ENCODE assay signal across 11 cellular contexts in genomic region chr1:28139033-28139712, GRCh38. TPM values are rescaled to one million over a fixed set of nuclear protein-coding genes. Genes with fewer than 3 reads are reported as not detected.
DNase-seq lines count a peak whose midpoint lies in the region; ATAC-seq and TF ChIP-seq lines count a peak whose summit lies in the region.
"Had no signal": no experiment of that assay in that cellular context is flagged by ENCODE, and none has a peak within 500 bp of the region (broad histone marks: within the 10 kb centered on the region; RNA-seq: fewer than 3 reads in every experiment).

No MANE protein-coding gene starts in this region.

- H3K14ac ChIP-seq in IMR-90 (replicated peaks; ENCODE audit: low read depth, low read length) (no peak overlapping the region), mesenchymal stem cell (ENCODE audit: low read length in 2 of 2) (no peak overlapping the region)

- no peak for TF ChIP-seq POLR2A in IMR-90 (IDR thresholded peaks at IDR 0.05; ENCODE audit: low read depth, low read length)

- ATAC-seq in IMR-90 (ENCODE audit: low read depth) (peak; percentile 74), HG02852 (IDR thresholded peaks at IDR 0.05; ENCODE audit: unreplicated experiment) (no peak)

- H2AK5ac ChIP-seq in IMR-90 (ENCODE audit: low read depth, low read length), result no peak overlapping the region
- no peak overlapping the region for H2AK5ac ChIP-seq in mesenchymal stem cell (ENCODE audit: low read length, severe bottlenecking)

- H3K27ac ChIP-seq in BLaER1 treated with 17β-estradiol and CSF1 and Interleukin-3, amounts not matched to agents 10 nM and 100 nM, result peak overlapping the region in 9 of 11 experiments; percentile 39 to 92 (median 73); a peak in 17 of 22 replicates
- H3K27ac ChIP-seq in IMR-90 (ENCODE audit: insufficient read depth, low read length), result no peak overlapping the region
- no peak overlapping the region for H3K27ac ChIP-seq in mesenchymal stem cell (ENCODE audit: low read length, poor library complexity, severe bottlenecking)

- no CpG with 5 or more reads among the region's 7 CpGs for WGBS in IMR-90 (ENCODE audit: extremely low coverage in 2 of 2, insufficient read length in 1 of 2), 2 experiments
- WGBS in mesenchymal stem cell, result 94% methylated on average over 6 of the region's 7 CpGs

- H2BK12ac ChIP-seq in mesenchymal stem cell (ENCODE audit: low read length in 2 of 2), result no peak overlapping the region

- DNase-seq in IMR-90, result peak; percentile 88
- DNase-seq in astrocyte of the hippocampus (ENCODE audit: low read depth, low spot score), result peak; percentile 10
- DNase-seq in mesenchymal stem cell, result peak; percentile 72
- no peak for DNase-seq in NCI-H774 (lab: John Stamatoyannopoulos, UW)
- no peak for DNase-seq in H7
- DNase-seq in NCI-H345 (lab: John Stamatoyannopoulos, UW), result no peak
- DNase-seq: activated T-cell treated with anti-CD3 and anti-CD28 coated beads for 4 hours, DMS53, T1000 had no signal

- peaks cover 12% of the 10 kb centered on the region for H3K9me1 ChIP-seq in IMR-90 (ENCODE audit: insufficient read depth, low read length)

- H3K56ac ChIP-seq in IMR-90 (ENCODE audit: extremely low read depth, insufficient read depth, low read length), result no peak overlapping the region

- H3K79me1 ChIP-seq in IMR-90 (ENCODE audit: low read depth in 1 of 2, low read length in 2 of 2) (no peaks in the 10 kb centered on the region), mesenchymal stem cell (replicated peaks; ENCODE audit: low read length, poor library complexity, severe bottlenecking) (no peaks in the 10 kb centered on the region)

- H3K9me3 ChIP-seq in BLaER1 treated with 17β-estradiol and CSF1 and Interleukin-3, amounts not matched to agents 10 nM and 100 nM (replicated peaks in 1 of 11), result peaks cover 3 to 11% (median 8%) of the 10 kb centered on the region in 11 experiments; a peak in 19 of 22 replicates
- H3K9me3 ChIP-seq in IMR-90 (ENCODE audit: control insufficient read depth, insufficient read depth, low read length), result no peaks in the 10 kb centered on the region; the same call in 1 of the 2 replicates
- H3K9me3 ChIP-seq in mesenchymal stem cell (ENCODE audit: control insufficient read depth, low read length), result no peaks in the 10 kb centered on the region

- H4K8ac ChIP-seq in IMR-90 (ENCODE audit: low read depth in 2 of 2, low read length in 2 of 2), result no peak overlapping the region
- no peak overlapping the region for H4K8ac ChIP-seq in mesenchymal stem cell (ENCODE audit: low read length)

- no peak overlapping the region for H4K5ac ChIP-seq in IMR-90 (ENCODE audit: low read depth, low read length)

- no peak overlapping the region for H2BK20ac ChIP-seq in IMR-90 (ENCODE audit: low read depth, low read length)

- TF ChIP-seq CTCF in IMR-90 (conservative IDR thresholded peaks at IDR 0.05; ENCODE audit: low read depth, low read length), result no peak

- no peak overlapping the region for H2AFZ ChIP-seq in IMR-90 (replicated peaks; ENCODE audit: low read length, poor library complexity)
- H2AFZ ChIP-seq in mesenchymal stem cell (ENCODE audit: low read depth, low read length), result no peak overlapping the region

- intact Hi-C loops in IMR-90 (cut with micrococcal nuclease), result no loop called here

- H3K4me2 ChIP-seq in BLaER1 treated with 17β-estradiol and CSF1 and Interleukin-3, amounts not matched to agents 10 nM and 100 nM, result peak overlapping the region; percentile 20 to 74 (median 66); a peak in 20 of 22 replicates
- H3K4me2 ChIP-seq in IMR-90 (ENCODE audit: low read depth, low read length), result no peak overlapping the region
- no peak overlapping the region for H3K4me2 ChIP-seq in mesenchymal stem cell (ENCODE audit: low read length, poor library complexity, severe bottlenecking)

- peaks cover 27 to 98% (median 64%) of the 10 kb centered on the region in 10 experiments for H3K4me1 ChIP-seq in BLaER1 treated with 17β-estradiol and CSF1 and Interleukin-3, amounts not matched to agents 10 nM and 100 nM
- H3K4me1 ChIP-seq in IMR-90 (ENCODE audit: control insufficient read depth, insufficient read depth, low read length) (peaks cover 3% of the 10 kb centered on the region; the same call in 1 of the 2 replicates), mesenchymal stem cell (ENCODE audit: control insufficient read depth, insufficient read depth, low read depth, low read length) (peaks cover 5% of the 10 kb centered on the region)

- CTCF ChIA-PET in IMR-90 (lab: Yijun Ruan, JAX), result no interaction called here

- POLR2A ChIA-PET in IMR-90 (lab: Charles Lee; ENCODE audit: unreplicated experiment), result no interaction called here

- H3K23ac ChIP-seq in IMR-90 (ENCODE audit: low read depth, low read length) (no peak overlapping the region), mesenchymal stem cell (ENCODE audit: low read length in 2 of 2) (no peak overlapping the region)

- H2BK5ac ChIP-seq in IMR-90 (ENCODE audit: low read depth, low read length, poor library complexity, severe bottlenecking), result no peak overlapping the region
- H2BK5ac ChIP-seq in mesenchymal stem cell (ENCODE audit: low read depth, low read length, poor library complexity, severe bottlenecking), result no peak overlapping the region

- no peak overlapping the region for H3K4me3 ChIP-seq in BLaER1 treated with 17β-estradiol and CSF1 and Interleukin-3, amounts not matched to agents 10 nM and 100 nM
- H3K4me3 ChIP-seq in IMR-90 (ENCODE audit: insufficient read depth, low read depth, low read length) (no peak overlapping the region), mesenchymal stem cell (ENCODE audit: insufficient read depth in 1 of 2, low read depth in 1 of 2, low read length in 2 of 2) (no peak overlapping the region), H7 (ENCODE audit: insufficient read depth, low read depth, low read length) (no peak overlapping the region)

- no peak overlapping the region for H3K18ac ChIP-seq in IMR-90 (ENCODE audit: low read depth, low read length)
- no peak overlapping the region for H3K18ac ChIP-seq in mesenchymal stem cell (ENCODE audit: low read depth in 1 of 2, low read length in 2 of 2)

- in situ Hi-C loops in IMR-90 (cut with MboI; ENCODE audit: low sequenced_read_pairs), result no loop called here

- H3K9ac ChIP-seq in BLaER1 treated with 17β-estradiol and CSF1 and Interleukin-3, amounts not matched to agents 10 nM and 100 nM, result peak overlapping the region in 5 of 11 experiments; percentile 56 to 74 (median 68); a peak in 12 of 22 replicates
- H3K9ac ChIP-seq in IMR-90 (ENCODE audit: low read depth, low read length) (no peak overlapping the region), mesenchymal stem cell (ENCODE audit: low read length) (no peak overlapping the region)

- H3K36me3 ChIP-seq in BLaER1 treated with 17β-estradiol and CSF1 and Interleukin-3, amounts not matched to agents 10 nM and 100 nM, result no peaks in the 10 kb centered on the region
- H3K36me3 ChIP-seq in IMR-90 (ENCODE audit: control insufficient read depth, insufficient read depth, low read length) (no peaks in the 10 kb centered on the region), mesenchymal stem cell (ENCODE audit: control insufficient read depth in 1 of 2, insufficient read depth in 2 of 2, low read depth in 1 of 2, low read length in 2 of 2) (no peaks in the 10 kb centered on the region), H7 (replicated peaks; ENCODE audit: control insufficient read depth, insufficient read depth, low read length) (no peaks in the 10 kb centered on the region)

- H4K20me1 ChIP-seq in BLaER1 treated with 17β-estradiol and CSF1 and Interleukin-3, amounts not matched to agents 10 nM and 100 nM, result no peaks in the 10 kb centered on the region
- H4K20me1 ChIP-seq in IMR-90 (ENCODE audit: insufficient read depth, low read length), result no peaks in the 10 kb centered on the region

- no peak overlapping the region for H2AK9ac ChIP-seq in IMR-90 (replicated peaks; ENCODE audit: low read depth, low read length, poor library complexity)

- no peak for TF ChIP-seq RAD21 in IMR-90 (IDR thresholded peaks at IDR 0.05; ENCODE audit: low read length)

- no TSS peak for BruUV-seq in IMR-90 (replicated peaks; lab: Mats Ljungman, UMichigan)

- H4K91ac ChIP-seq in IMR-90 (ENCODE audit: insufficient read depth, low read depth, low read length), result no peak overlapping the region
- H4K91ac ChIP-seq in mesenchymal stem cell (ENCODE audit: low read length), result no peak overlapping the region

- dilution Hi-C loops in IMR-90 (cut with HindIII; ENCODE audit: low sequenced_read_pairs, unreplicated experiment), result no loop called here

- H2BK15ac ChIP-seq in IMR-90 (ENCODE audit: low read depth, low read length), result no peak overlapping the region
- no peak overlapping the region for H2BK15ac ChIP-seq in mesenchymal stem cell (ENCODE audit: low read depth, poor library complexity, severe bottlenecking)

- H2BK120ac ChIP-seq in IMR-90 (ENCODE audit: low read depth, low read length), result no peak overlapping the region
- H2BK120ac ChIP-seq in mesenchymal stem cell (ENCODE audit: low read depth, low read length), result no peak overlapping the region

- no peaks in the 10 kb centered on the region for H3K27me3 ChIP-seq in BLaER1 treated with 17β-estradiol and CSF1 and Interleukin-3, amounts not matched to agents 10 nM and 100 nM
- H3K27me3 ChIP-seq in IMR-90 (ENCODE audit: control insufficient read depth, insufficient read depth, low read length) (no peaks in the 10 kb centered on the region), mesenchymal stem cell (ENCODE audit: control insufficient read depth in 1 of 2, insufficient read depth in 1 of 2, low read length in 2 of 2) (no peaks in the 10 kb centered on the region), H7 (ENCODE audit: control insufficient read depth, insufficient read depth, low read length) (no peaks in the 10 kb centered on the region)

- H3K4ac ChIP-seq in IMR-90 (ENCODE audit: low read depth, low read length) (no peak overlapping the region), mesenchymal stem cell (ENCODE audit: low read depth in 1 of 2, low read length in 2 of 2) (no peak overlapping the region)

TF ChIP-seq in IMR-90, 13 proteins besides CTCF, POLR2A, EP300 and RAD21 (continues in another document):
- peak; percentile 40 for TF ChIP-seq MAFK (IDR thresholded peaks at IDR 0.05; ENCODE audit: low read depth, low read length)
- peak; percentile 89 for TF ChIP-seq CEBPB (IDR thresholded peaks at IDR 0.05; ENCODE audit: low read depth, low read length)
- no peak for TF ChIP-seq MAZ (IDR thresholded peaks at IDR 0.05; ENCODE audit: borderline replicate concordance, low read depth, low read length)

RNA-seq across cellular contexts. Expression of gene PTAFR, which starts 37.3 kb away (rescaled TPM):
- total RNA-seq in IMR-90 (2012; rRNA removed), result under 0.01 and 0.18 TPM in 2 replicates
- polyA plus RNA-seq in IMR-90 (2012; rRNA removed), result 0.17 and 0.30 TPM in 2 replicates
- polyA plus RNA-seq in IMR-90 (2012; cell fraction: cytosol; rRNA removed), result 0.09 and 0.11 TPM in 2 replicates
- polyA plus RNA-seq in IMR-90 (2012; cell fraction: nucleus; rRNA removed; ENCODE audit: low replicate concordance), result 0.06 and 0.16 TPM in 2 replicates
- 0.07 TPM for polyA plus RNA-seq in mesenchymal stem cell (2013, experiment 1 of 2)
- polyA plus RNA-seq in mesenchymal stem cell (2013, experiment 2 of 2), result 0.08 TPM
- total RNA-seq in H7 (2014; rRNA removed; shearing (Covaris generic)), result 0.55 and 0.81 TPM in 2 replicates

RNA-seq across cellular contexts. Expression of gene EYA3, which starts 50.8 kb away (rescaled TPM):
- total RNA-seq in IMR-90 (2012; rRNA removed), result 14.4 and 17.6 TPM in 2 replicates
- 7.9 and 9.1 TPM in 2 replicates for polyA plus RNA-seq in IMR-90 (2012; rRNA removed)
- 2.1 and 2.5 TPM in 2 replicates for polyA plus RNA-seq in IMR-90 (2012; cell fraction: cytosol; rRNA removed)
- polyA plus RNA-seq in IMR-90 (2012; cell fraction: nucleus; rRNA removed; ENCODE audit: low replicate concordance), result 4.8 and 20.3 TPM in 2 replicates
- polyA plus RNA-seq in mesenchymal stem cell (2013, experiment 1 of 2), result 11.4 TPM
- polyA plus RNA-seq in mesenchymal stem cell (2013, experiment 2 of 2), result 10.9 TPM
- 26.6 and 38.3 TPM in 2 replicates for total RNA-seq in H7 (2014; rRNA removed; shearing (Covaris generic))

Comparison
In these comparisons a context has a peak if more than half of its experiments do, and no peak if none do; other contexts are left out.
1. H3K27ac ChIP-seq: peak in BLaER1 treated with 17β-estradiol and CSF1 and Interleukin-3, amounts not matched to agents 10 nM and 100 nM (9 of 11); none in IMR-90 (single experiment) and mesenchymal stem cell (single experiment).
2. H3K4me2 ChIP-seq: peak in BLaER1 treated with 17β-estradiol and CSF1 and Interleukin-3, amounts not matched to agents 10 nM and 100 nM (11 of 11); none in IMR-90 (single experiment) and mesenchymal stem cell (single experiment).
3. DNase-seq: peak in IMR-90 (single experiment), astrocyte of the hippocampus (single experiment) and mesenchymal stem cell (single experiment); none in NCI-H774 (single experiment), H7 (single experiment) and NCI-H345 (single experiment).